Comparison of ENCODE assay signal across 27 cellular contexts in the genomic region with DNA sequence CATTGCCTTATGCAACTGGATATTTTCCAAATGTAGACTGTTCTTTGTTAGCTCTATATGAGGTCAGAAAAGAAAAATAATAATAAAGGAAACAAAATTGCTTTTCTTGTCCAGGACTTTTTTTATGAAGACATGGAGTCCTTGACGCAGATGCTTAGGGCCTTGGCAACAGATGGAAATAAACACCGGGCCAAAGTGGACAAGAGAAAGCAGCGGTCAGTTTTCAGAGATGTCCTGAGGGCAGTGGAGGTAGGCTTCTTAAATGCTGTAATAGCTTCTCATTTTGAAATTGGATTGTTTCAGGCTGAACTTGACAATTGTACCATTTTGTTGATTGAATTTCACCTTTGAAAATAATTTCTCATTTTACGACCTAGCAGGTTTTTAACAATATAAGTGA.
"Had no signal": no experiment of that assay in that cellular context is flagged by ENCODE, and none has a peak within 500 bp of the region (broad histone marks: within the 10 kb centered on the region; RNA-seq: fewer than 3 reads in every experiment).

No MANE protein-coding gene starts in this region.

- H3K4me3 Mint-ChIP-seq: naive thymus-derived CD8-positive, alpha-beta T cell; nephron; neural crest cell; stimulated activated effector memory CD8-positive, alpha-beta T cell treated with anti-CD3 and anti-CD28 coated beads, Interleukin-12 subunit alpha, Interleukin-12 subunit beta, amount 100 ng/mL, for 72 hours; stimulated activated naive CD8-positive, alpha-beta T cell treated with anti-CD3 and anti-CD28 coated beads, Interleukin-15, Interleukin-2, amounts not matched to agents 100 ng/mL and 50 ng/mL, for 24 hours had no signal

- H3K4me3 ChIP-seq: heart right ventricle, hepatocyte, left lung, lower lobe of right lung, right atrium auricular region, sigmoid colon, spleen, suprapubic skin, thoracic aorta, tibial artery, uterus had no signal

- DNase-seq: heart right ventricle; kidney; left colon; left lung; lower lobe of right lung; mammary epithelial cell; mesenchymal stem cell; naive thymus-derived CD8-positive, alpha-beta T cell; occipital lobe; sigmoid colon; small intestine; spleen; stimulated activated CD4-positive, alpha-beta T cell treated with anti-CD3 and anti-CD28 coated beads, Interleukin-4, amount 100 ng/mL, for 24 hours; stimulated activated naive CD4-positive, alpha-beta T cell; tibial artery; trophoblast cell; uterus had no signal

- H3K27me3 Mint-ChIP-seq: naive thymus-derived CD8-positive, alpha-beta T cell; stimulated activated naive CD8-positive, alpha-beta T cell treated with anti-CD3 and anti-CD28 coated beads, Interleukin-15, Interleukin-2, amounts not matched to agents 100 ng/mL and 50 ng/mL, for 24 hours had no signal

- H3K27ac Mint-ChIP-seq: nephron; stimulated activated effector memory CD8-positive, alpha-beta T cell treated with anti-CD3 and anti-CD28 coated beads, Interleukin-12 subunit alpha, Interleukin-12 subunit beta, amount 100 ng/mL, for 72 hours; stimulated activated naive CD8-positive, alpha-beta T cell treated with anti-CD3 and anti-CD28 coated beads, Interleukin-15, Interleukin-2, amounts not matched to agents 100 ng/mL and 50 ng/mL, for 24 hours had no signal

- H3K4me1 Mint-ChIP-seq: nephron, neural crest cell had no signal

- H3K9me3 Mint-ChIP-seq: naive thymus-derived CD8-positive, alpha-beta T cell; nephron; neural crest cell; stimulated activated effector memory CD8-positive, alpha-beta T cell treated with anti-CD3 and anti-CD28 coated beads, Interleukin-12 subunit alpha, Interleukin-12 subunit beta, amount 100 ng/mL, for 72 hours; stimulated activated naive CD8-positive, alpha-beta T cell treated with anti-CD3 and anti-CD28 coated beads, Interleukin-15, Interleukin-2, amounts not matched to agents 100 ng/mL and 50 ng/mL, for 24 hours had no signal

- H3K4me1 ChIP-seq: lower lobe of right lung, parathyroid adenoma, spleen, suprapubic skin had no signal

- H3K27ac ChIP-seq: heart right ventricle, hepatocyte, left lung, lower lobe of right lung, neutrophil, parathyroid adenoma, right atrium auricular region, sigmoid colon, spleen, suprapubic skin, thoracic aorta, tibial artery, uterus had no signal

- H3K36me3 ChIP-seq: uterus had no signal

- H3K27me3 ChIP-seq: heart right ventricle, hepatocyte, left lung, neutrophil, right atrium auricular region, sigmoid colon, spleen, suprapubic skin, tibial artery, uterus had no signal

- H3K9me3 ChIP-seq: heart right ventricle, left lung, lower lobe of right lung, neutrophil, right atrium auricular region, sigmoid colon, spleen, suprapubic skin, thoracic aorta, tibial artery, uterus had no signal

- ATAC-seq: heart right ventricle; left colon; left lung; lower lobe of right lung; naive thymus-derived CD8-positive, alpha-beta T cell; stimulated activated effector memory CD8-positive, alpha-beta T cell treated with anti-CD3 and anti-CD28 coated beads, Interleukin-12 subunit alpha, Interleukin-12 subunit beta, amount 100 ng/mL, for 72 hours had no signal
